Comparison of ENCODE assay signal across 8 cellular contexts in the genomic region with DNA sequence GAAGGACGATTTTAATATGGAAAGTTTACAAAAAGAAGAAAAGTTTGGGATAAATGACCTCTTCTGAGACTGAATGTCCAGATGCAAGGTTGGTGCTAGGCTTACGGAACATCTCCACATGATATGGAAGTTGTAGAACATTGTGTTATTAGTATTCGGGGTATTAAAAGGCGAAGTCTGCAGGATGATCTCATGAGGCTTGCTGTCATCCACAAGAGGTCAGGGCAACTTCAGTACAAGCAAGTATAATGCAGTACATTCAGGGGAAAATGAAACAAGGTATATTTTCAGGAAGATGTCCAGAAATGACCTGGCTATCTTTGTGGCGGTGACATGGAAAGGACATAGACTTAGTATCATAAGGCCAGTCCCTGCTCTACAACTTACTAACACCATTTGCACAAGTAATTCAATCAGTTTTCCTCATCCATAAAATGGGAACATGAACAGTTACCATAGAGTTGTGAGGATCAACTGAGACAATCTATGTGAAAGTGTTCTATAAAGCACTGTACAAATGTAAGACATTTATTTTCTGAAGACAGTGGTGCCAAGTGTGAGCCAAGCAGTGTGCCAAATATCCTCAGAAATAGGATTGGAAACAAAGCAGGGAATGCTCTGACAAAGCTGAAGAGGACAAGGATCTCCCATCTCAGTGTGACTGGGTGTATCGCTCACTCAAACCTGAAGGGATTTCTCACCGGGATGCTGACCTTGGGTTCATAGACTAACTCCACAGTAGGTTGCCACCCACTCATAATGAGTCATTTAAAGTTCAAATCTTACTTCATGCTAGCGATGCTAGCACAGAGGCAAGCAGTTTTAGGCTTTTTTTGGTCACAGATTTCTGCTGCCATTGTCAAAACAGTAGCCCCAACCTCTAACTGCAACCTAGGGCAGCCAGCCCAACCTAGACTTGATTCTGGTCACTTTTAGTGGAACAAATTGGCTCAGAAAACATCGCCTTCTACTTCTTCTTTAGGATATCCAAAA.
A peak's percentile ranks its signal among the peaks of the same experiment; 100 is the strongest.
DNase-seq lines count a peak whose midpoint lies in the region; ATAC-seq and TF ChIP-seq lines count a peak whose summit lies in the region.

No MANE protein-coding gene starts in this region.

- H3K18ac ChIP-seq in H9 (ENCODE audit: insufficient read length, low read depth, low read length), result no peak overlapping the region

- WGBS in H9 (ENCODE audit: extremely low coverage, insufficient read length, low lambda C conversion rate), result 100% methylated on average over 1 of the region's 9 CpGs

- TF ChIP-seq CTCF in GM10248 (IDR thresholded peaks at IDR 0.05; ENCODE audit: control extremely low read depth, extremely low read depth, low read depth, missing control alignments), result peak; percentile 26
- no peak for TF ChIP-seq CTCF in H9 (conservative IDR thresholded peaks at IDR 0.05)

- H3K27me3 Mint-ChIP-seq in H9 (ENCODE audit: low read depth), result no peaks in the 10 kb centered on the region
- no peaks in the 10 kb centered on the region for H3K27me3 Mint-ChIP-seq in stimulated activated memory B cell treated with anti-CD40 and anti-IgM and Interleukin-4, amounts not matched to agents 10 μg/mL and 1 μg/mL and 100 μg/mL, for 72 hours

- no peaks in the 10 kb centered on the region for H3K9me3 ChIP-seq in H9 (ENCODE audit: control insufficient read depth, low read depth, low read length)

- no peak overlapping the region for H2BK15ac ChIP-seq in H9 (ENCODE audit: low read depth, low read length)

- no peak overlapping the region for H3K4ac ChIP-seq in H9 (ENCODE audit: low read depth, low read length)

- no peak overlapping the region for H2AFZ ChIP-seq in H9 (ENCODE audit: low read length)

- no peak overlapping the region for H3K9ac ChIP-seq in H9 (ENCODE audit: extremely low read depth, insufficient read length, low read length)

- no peaks in the 10 kb centered on the region for H3K79me2 ChIP-seq in H9 (ENCODE audit: insufficient read depth, low read length)

- ATAC-seq in Right ventricle myocardium superior (ENCODE audit: poor library complexity), result peak; percentile 61
- ATAC-seq in stimulated activated memory B cell treated with anti-CD40 and anti-IgM and Interleukin-4, amounts not matched to agents 10 μg/mL and 1 μg/mL and 100 μg/mL, for 72 hours, result peak; percentile 86

- no peaks in the 10 kb centered on the region for H3K36me3 Mint-ChIP-seq in H9 (ENCODE audit: insufficient read depth in 1 of 3, low read depth in 3 of 3)
- peaks cover 25% of the 10 kb centered on the region for H3K36me3 Mint-ChIP-seq in stimulated activated memory B cell treated with anti-CD40 and anti-IgM and Interleukin-4, amounts not matched to agents 10 μg/mL and 1 μg/mL and 100 μg/mL, for 72 hours

- no peak overlapping the region for H4K8ac ChIP-seq in H9 (replicated peaks; ENCODE audit: insufficient read length, low read depth, low read length)

- intact Hi-C loops in Right ventricle myocardium superior (cut with DNase I), result no loop called here

- peak overlapping the region; percentile 14 for H2BK20ac ChIP-seq in H9 (ENCODE audit: low read depth, low read length, poor library complexity, severe bottlenecking)

- H2BK120ac ChIP-seq in H9 (ENCODE audit: low read depth, low read length, poor library complexity, severe bottlenecking), result no peak overlapping the region

- no peak overlapping the region for H3K56ac ChIP-seq in H9 (ENCODE audit: insufficient read length, low read depth, low read length)

- H4K91ac ChIP-seq in H9 (ENCODE audit: insufficient read length, low read depth, low read length), result no peak overlapping the region

- H3K4me1 Mint-ChIP-seq in H9, result peaks cover 46 to 47% of the 10 kb centered on the region in 2 experiments
- H3K4me1 Mint-ChIP-seq in stimulated activated memory B cell treated with anti-CD40 and anti-IgM and Interleukin-4, amounts not matched to agents 10 μg/mL and 1 μg/mL and 100 μg/mL, for 72 hours, result peaks cover 65% of the 10 kb centered on the region

- no peak overlapping the region for H2BK12ac ChIP-seq in H9 (ENCODE audit: insufficient read length, low read depth, low read length)

- H2BK5ac ChIP-seq in H9 (ENCODE audit: insufficient read length, low read length), result no peak overlapping the region

- DNase-seq in GM10248 (ENCODE audit: extremely low spot score) (no peak), H9 (no peak), SW480 (ENCODE audit: low spot score) (peak; percentile 39), Right ventricle myocardium superior (peak; percentile 36), NCI-H2227 treated with DMSO at 0.1 percent for 48 hours (lab: John Stamatoyannopoulos, UW) (no peak), hippocampal formation (lab: John Stamatoyannopoulos, UW) (no peak), NCI-H1092 (lab: John Stamatoyannopoulos, UW) (no peak)

- H3K4me1 ChIP-seq in H9 (ENCODE audit: insufficient read depth, low read length), result peaks cover 26% of the 10 kb centered on the region; the same call in 1 of the 2 replicates

- peak overlapping the region; percentile 28 for H3K4me2 ChIP-seq in H9 (ENCODE audit: insufficient read depth, insufficient read length, low read length)

- H3K27ac ChIP-seq in H9 (ENCODE audit: insufficient read length, low read depth, low read length), result peak overlapping the region; percentile 78

- H2AK5ac ChIP-seq in H9 (ENCODE audit: insufficient read length, low read length), result no peak overlapping the region

- H4K20me1 ChIP-seq in H9 (ENCODE audit: control insufficient read depth, insufficient read depth, insufficient read length), result no peaks in the 10 kb centered on the region

- POLR2A ChIA-PET in GM10248 (lab: Yijun Ruan, JAX), result no interaction called here

- H3K23ac ChIP-seq in H9 (ENCODE audit: insufficient read length, low read depth, low read length), result no peak overlapping the region

- no peak overlapping the region for H3K14ac ChIP-seq in H9 (ENCODE audit: insufficient read depth, low read length)

- CTCF ChIA-PET in GM10248 (lab: Yijun Ruan, JAX), result interaction anchor here (2.2 to 11.3 kb wide), 2 partner anchors 21 to 31 kb away, joined by 5 to 139 read pairs; no protein-coding TSS in a partner anchor

- H3K23me2 ChIP-seq in H9 (ENCODE audit: insufficient read length, low read depth, low read length, poor library complexity, severe bottlenecking), result no peaks in the 10 kb centered on the region

- H3K79me1 ChIP-seq in H9 (ENCODE audit: insufficient read depth, low read depth, low read length, poor library complexity, severe bottlenecking), result no peaks in the 10 kb centered on the region

- no peak overlapping the region for H3K4me3 Mint-ChIP-seq in H9
- H3K4me3 Mint-ChIP-seq in stimulated activated memory B cell treated with anti-CD40 and anti-IgM and Interleukin-4, amounts not matched to agents 10 μg/mL and 1 μg/mL and 100 μg/mL, for 72 hours, result peak overlapping the region; percentile 9

- peak overlapping the region; percentile 23 to 91 (median 49); a peak in 4 of 7 replicates for H3K27ac Mint-ChIP-seq in H9
- H3K27ac Mint-ChIP-seq in stimulated activated memory B cell treated with anti-CD40 and anti-IgM and Interleukin-4, amounts not matched to agents 10 μg/mL and 1 μg/mL and 100 μg/mL, for 72 hours, result peak overlapping the region; percentile 74

- no peak overlapping the region for H4K5ac ChIP-seq in H9 (ENCODE audit: insufficient read length, low read depth, low read length)

- no peaks in the 10 kb centered on the region for H3K27me3 ChIP-seq in H9 (ENCODE audit: insufficient read depth, low read length)

- no peak overlapping the region for H3T11ph ChIP-seq in H9 (ENCODE audit: low read length)

- no peaks in the 10 kb centered on the region for H3K9me3 Mint-ChIP-seq in H9
- H3K9me3 Mint-ChIP-seq in stimulated activated memory B cell treated with anti-CD40 and anti-IgM and Interleukin-4, amounts not matched to agents 10 μg/mL and 1 μg/mL and 100 μg/mL, for 72 hours, result no peaks in the 10 kb centered on the region

Comparison
In these comparisons a context has a peak if more than half of its experiments do, and no peak if none do; other contexts are left out.
1. DNase-seq: peak in SW480 (single experiment) and Right ventricle myocardium superior (single experiment); none in GM10248 (single experiment), H9 (single experiment), NCI-H2227 treated with DMSO at 0.1 percent for 48 hours (single experiment), hippocampal formation (0 of 2) and NCI-H1092 (single experiment).